In genomic region chr5:565782-566445, GRCh38 we compare ENCODE assay signal across 1 cellular context.
TF ChIP-seq lines count a peak whose summit lies in the region.

No MANE protein-coding gene starts in this region.

TF ChIP-seq in GM23338, 12 proteins besides CTCF, POLR2A, EP300 and RAD21 (continued from another document):
- TF ChIP-seq REST (IDR thresholded peaks at IDR 0.05; ENCODE audit: unreplicated experiment) (no peak), EZH2phosphoT487 (IDR thresholded peaks at IDR 0.05; ENCODE audit: unreplicated experiment) (no peak)
